Comparison of ENCODE assay signal across 1 cellular context in the genomic region with DNA sequence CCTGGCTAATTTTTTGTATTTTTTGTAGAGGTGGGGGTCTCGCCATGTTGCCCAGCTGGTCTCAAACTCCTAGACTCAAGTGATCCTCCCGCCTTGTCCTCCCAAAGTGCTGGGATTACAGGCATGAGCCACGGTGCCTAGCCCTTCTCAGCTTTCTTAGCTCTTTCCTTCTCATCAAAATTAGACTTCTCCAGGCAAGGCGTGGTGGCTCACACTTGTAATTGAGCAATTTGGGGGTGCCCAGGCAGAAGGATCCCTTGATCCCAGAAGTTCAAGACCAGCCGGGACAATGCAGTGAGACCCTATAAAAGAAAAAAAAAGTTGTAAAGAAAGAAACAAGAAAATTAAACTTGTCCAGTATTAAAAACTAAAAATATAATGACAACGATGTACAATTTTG.
TF ChIP-seq lines count a peak whose summit lies in the region.

No MANE protein-coding gene starts in this region.

TF ChIP-seq in HCT116, 20 proteins besides CTCF, POLR2A, EP300 and RAD21:
- TF ChIP-seq EZH2phosphoT487 (IDR thresholded peaks at IDR 0.05; ENCODE audit: borderline replicate concordance) (no peak), EZH2 (IDR thresholded peaks at IDR 0.05) (no peak), CEBPB (IDR thresholded peaks at IDR 0.05; ENCODE audit: low read depth) (no peak), ELF1 (IDR thresholded peaks at IDR 0.05; ENCODE audit: borderline replicate concordance, low read depth) (no peak), FOSL1 (IDR thresholded peaks at IDR 0.05; ENCODE audit: low read depth) (no peak), POLR2AphosphoS5 (IDR thresholded peaks at IDR 0.05; ENCODE audit: low read depth, low read length) (no peak), CBX3 (IDR thresholded peaks at IDR 0.05; ENCODE audit: low read depth) (no peak), MAX (IDR thresholded peaks at IDR 0.05) (no peak), ATF3 (IDR thresholded peaks at IDR 0.05) (no peak), TCF7L2 (IDR thresholded peaks at IDR 0.05; ENCODE audit: borderline replicate concordance, extremely low read depth, insufficient read depth, insufficient read length) (no peak), YY1 (IDR thresholded peaks at IDR 0.05; ENCODE audit: extremely low read depth, insufficient replicate concordance, low read depth, low read length) (no peak), SRF (IDR thresholded peaks at IDR 0.05; ENCODE audit: low read depth) (no peak), SP1 (IDR thresholded peaks at IDR 0.05; ENCODE audit: low read depth) (no peak), ZNF274 (IDR thresholded peaks at IDR 0.05; ENCODE audit: low read depth, low read length) (no peak), EGR1 (IDR thresholded peaks at IDR 0.05; ENCODE audit: low read depth) (no peak), SIN3A (IDR thresholded peaks at IDR 0.05; ENCODE audit: low read depth) (no peak), JUND (IDR thresholded peaks at IDR 0.05) (no peak)
- TF ChIP-seq, protein P1, sequence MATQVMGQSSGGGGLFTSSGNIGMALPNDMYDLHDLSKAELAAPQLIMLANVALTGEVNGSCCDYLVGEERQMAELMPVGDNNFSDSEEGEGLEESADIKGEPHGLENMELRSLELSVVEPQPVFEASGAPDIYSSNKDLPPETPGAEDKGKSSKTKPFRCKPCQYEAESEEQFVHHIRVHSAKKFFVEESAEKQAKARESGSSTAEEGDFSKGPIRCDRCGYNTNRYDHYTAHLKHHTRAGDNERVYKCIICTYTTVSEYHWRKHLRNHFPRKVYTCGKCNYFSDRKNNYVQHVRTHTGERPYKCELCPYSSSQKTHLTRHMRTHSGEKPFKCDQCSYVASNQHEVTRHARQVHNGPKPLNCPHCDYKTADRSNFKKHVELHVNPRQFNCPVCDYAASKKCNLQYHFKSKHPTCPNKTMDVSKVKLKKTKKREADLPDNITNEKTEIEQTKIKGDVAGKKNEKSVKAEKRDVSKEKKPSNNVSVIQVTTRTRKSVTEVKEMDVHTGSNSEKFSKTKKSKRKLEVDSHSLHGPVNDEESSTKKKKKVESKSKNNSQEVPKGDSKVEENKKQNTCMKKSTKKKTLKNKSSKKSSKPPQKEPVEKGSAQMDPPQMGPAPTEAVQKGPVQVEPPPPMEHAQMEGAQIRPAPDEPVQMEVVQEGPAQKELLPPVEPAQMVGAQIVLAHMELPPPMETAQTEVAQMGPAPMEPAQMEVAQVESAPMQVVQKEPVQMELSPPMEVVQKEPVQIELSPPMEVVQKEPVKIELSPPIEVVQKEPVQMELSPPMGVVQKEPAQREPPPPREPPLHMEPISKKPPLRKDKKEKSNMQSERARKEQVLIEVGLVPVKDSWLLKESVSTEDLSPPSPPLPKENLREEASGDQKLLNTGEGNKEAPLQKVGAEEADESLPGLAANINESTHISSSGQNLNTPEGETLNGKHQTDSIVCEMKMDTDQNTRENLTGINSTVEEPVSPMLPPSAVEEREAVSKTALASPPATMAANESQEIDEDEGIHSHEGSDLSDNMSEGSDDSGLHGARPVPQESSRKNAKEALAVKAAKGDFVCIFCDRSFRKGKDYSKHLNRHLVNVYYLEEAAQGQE (IDR thresholded peaks at IDR 0.05; ENCODE audit: low read depth), result no peak
- TF ChIP-seq, protein P2, sequence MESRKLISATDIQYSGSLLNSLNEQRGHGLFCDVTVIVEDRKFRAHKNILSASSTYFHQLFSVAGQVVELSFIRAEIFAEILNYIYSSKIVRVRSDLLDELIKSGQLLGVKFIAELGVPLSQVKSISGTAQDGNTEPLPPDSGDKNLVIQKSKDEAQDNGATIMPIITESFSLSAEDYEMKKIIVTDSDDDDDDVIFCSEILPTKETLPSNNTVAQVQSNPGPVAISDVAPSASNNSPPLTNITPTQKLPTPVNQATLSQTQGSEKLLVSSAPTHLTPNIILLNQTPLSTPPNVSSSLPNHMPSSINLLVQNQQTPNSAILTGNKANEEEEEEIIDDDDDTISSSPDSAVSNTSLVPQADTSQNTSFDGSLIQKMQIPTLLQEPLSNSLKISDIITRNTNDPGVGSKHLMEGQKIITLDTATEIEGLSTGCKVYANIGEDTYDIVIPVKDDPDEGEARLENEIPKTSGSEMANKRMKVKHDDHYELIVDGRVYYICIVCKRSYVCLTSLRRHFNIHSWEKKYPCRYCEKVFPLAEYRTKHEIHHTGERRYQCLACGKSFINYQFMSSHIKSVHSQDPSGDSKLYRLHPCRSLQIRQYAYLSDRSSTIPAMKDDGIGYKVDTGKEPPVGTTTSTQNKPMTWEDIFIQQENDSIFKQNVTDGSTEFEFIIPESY (IDR thresholded peaks at IDR 0.05; ENCODE audit: extremely low read depth, insufficient replicate concordance, low read length), result no peak
